8 cellular contexts compared by ENCODE assay signal in the genomic region with DNA sequence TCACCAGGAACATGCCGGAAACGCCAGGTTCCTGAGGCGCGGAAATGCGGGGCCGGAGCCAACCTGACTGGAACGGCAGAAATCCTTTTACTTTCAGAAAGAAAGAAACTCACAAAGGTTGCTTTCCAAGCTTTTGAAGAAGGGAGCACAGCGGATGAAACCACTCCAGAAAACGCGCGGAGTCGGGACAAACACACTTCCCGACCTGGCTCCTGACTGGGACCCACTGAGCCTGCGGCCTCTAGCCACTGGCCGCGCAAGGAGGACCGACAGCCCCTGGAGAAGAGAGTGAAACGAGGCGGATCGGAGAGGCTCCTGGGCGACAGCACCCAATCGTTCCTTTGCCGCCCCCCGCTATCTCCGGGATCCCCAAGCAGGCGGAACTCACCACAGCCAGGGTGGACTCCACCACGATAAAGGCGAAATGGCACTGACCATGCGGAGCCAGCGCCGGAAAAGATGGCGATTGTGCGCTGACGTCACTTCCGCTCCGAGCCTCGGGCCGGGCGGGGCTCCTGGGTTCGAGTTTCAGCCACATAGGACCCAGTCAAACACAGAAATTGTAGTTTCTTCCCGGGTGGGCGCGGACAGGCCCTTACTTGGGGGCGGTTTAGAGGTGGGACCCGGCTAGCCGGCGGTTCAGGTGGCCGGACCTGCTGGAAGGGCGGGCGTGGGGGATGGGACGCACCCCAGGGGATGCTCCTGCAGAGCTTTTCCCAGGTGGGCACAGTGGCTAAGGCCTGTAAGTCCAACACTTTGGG.
DNase-seq lines count a peak whose midpoint lies in the region; ATAC-seq and TF ChIP-seq lines count a peak whose summit lies in the region.

A gene (minus strand): TSS at position 432 of the 761 bp plus-strand sequence. CDS start 16,407 bp downstream, outside the sequence.

- in situ Hi-C loops in GM13976 (cut with MboI; ENCODE audit: low sequenced_read_pairs, unreplicated experiment) = no loop called here

- DNase-seq in GM13976 (ENCODE audit: low spot score) = peak; percentile 90
- DNase-seq in NCI-H1930 (lab: John Stamatoyannopoulos, UW) = peak; percentile 58 to 75
- peak; percentile 53 for DNase-seq in T1000 (lab: John Stamatoyannopoulos, UW)
- peak; percentile 94 for DNase-seq in astrocyte of the hippocampus (ENCODE audit: low read depth, low spot score)
- DNase-seq in hippocampal formation (lab: John Stamatoyannopoulos, UW) = peak; percentile 61 to 79
- DNase-seq in retina = peak; percentile 98

- TF ChIP-seq CTCF in GM13976 (IDR thresholded peaks at IDR 0.05; ENCODE audit: borderline replicate concordance, control extremely low read depth, extremely low read depth, insufficient read depth, missing control alignments) = no peak

- ATAC-seq in HG02852 (IDR thresholded peaks at IDR 0.05; ENCODE audit: unreplicated experiment) (peak; percentile 89), GM18519 (IDR thresholded peaks at IDR 0.05; ENCODE audit: low FRiP score, unreplicated experiment) (no peak)
